Comparison of ENCODE assay signal across 8 cellular contexts in genomic region chr5:115831163-115831768, GRCh38. TPM values are rescaled to one million over a fixed set of nuclear protein-coding genes. Genes with fewer than 3 reads are reported as not detected.
DNase-seq lines count a peak whose midpoint lies in the region; ATAC-seq, FAIRE-seq and TF ChIP-seq lines count a peak whose summit lies in the region.

No MANE protein-coding gene starts in this region.

- H3K27me3 Mint-ChIP-seq in MCF 10A (ENCODE audit: insufficient read depth, unreplicated experiment) = no peaks in the 10 kb centered on the region

- H3K9me3 Mint-ChIP-seq in MCF 10A (ENCODE audit: unreplicated experiment) = peaks cover 6% of the 10 kb centered on the region

- H3K4me3 ChIP-seq in AG04449 (ENCODE audit: low read depth, low read length) (no peak overlapping the region), NB4 (ENCODE audit: low read depth, low read length) (no peak overlapping the region)

- POLR2A ChIA-PET in AG04449 (lab: Yijun Ruan, JAX) (no interaction called here), MCF 10A (lab: Yijun Ruan, JAX) (interaction anchor here (0.7 to 2.2 kb wide), 3 partner anchors 10 to 288 kb away, joined by 3 to 8 read pairs (median 3); partner anchors contain the start of genes AP3S1, ATG12 and TMED7)

- no peak for TF ChIP-seq POLR2A in H54 (IDR thresholded peaks at IDR 0.05; ENCODE audit: low read depth, low read length)
- no peak for TF ChIP-seq POLR2A in NB4 (IDR thresholded peaks at IDR 0.05; ENCODE audit: extremely low read depth, insufficient read length)

- TF ChIP-seq CTCF in AG04449 (IDR thresholded peaks at IDR 0.05; ENCODE audit: insufficient read depth, low read length, missing control alignments) (peak; percentile 63), NB4 (IDR thresholded peaks at IDR 0.05; ENCODE audit: low read depth, low read length) (peak; percentile 68), MCF 10A (IDR thresholded peaks at IDR 0.05; ENCODE audit: unreplicated experiment) (peak; percentile 62)

- peak; percentile 93 for FAIRE-seq in H54 (lab: Jason Lieb, UNC)

- H3K4me1 Mint-ChIP-seq in MCF 10A (ENCODE audit: insufficient read depth, unreplicated experiment) = peaks cover 7% of the 10 kb centered on the region

- intact Hi-C loops in MCF 10A (cut with micrococcal nuclease) = loop anchor here (1.0 to 10.0 kb wide), 3 partner anchors 197 to 519 kb away; partner anchors contain the start of gene ARL14EPL

- BruUV-seq in MCF 10A (replicated peaks; lab: Mats Ljungman, UMichigan) = no TSS peak

- H3K4me3 Mint-ChIP-seq in MCF 10A (ENCODE audit: unreplicated experiment) = no peak overlapping the region

- peak overlapping the region; percentile 19 for H3K27ac Mint-ChIP-seq in MCF 10A (ENCODE audit: low read depth, unreplicated experiment)

- peaks cover 66% of the 10 kb centered on the region for H3K36me3 Mint-ChIP-seq in MCF 10A (ENCODE audit: insufficient read depth, unreplicated experiment)

- DNase-seq in AG04449 (ENCODE audit: low read depth, low spot score) (no peak), EL (peak; percentile 47), H54 (ENCODE audit: insufficient read length, low spot score) (no peak), NB4 (ENCODE audit: low read depth) (peak; percentile 44), MCF 10A (ENCODE audit: unreplicated experiment) (peak; percentile 63), left lobe of liver (ENCODE audit: low spot score) (no peak), foreskin melanocyte (no peak), NCI-H524 treated with DMSO at 0.1 percent for 48 hours (lab: John Stamatoyannopoulos, UW) (no peak)

- ATAC-seq in left lobe of liver = peak; percentile 95

- CTCF ChIA-PET in AG04449 (lab: Yijun Ruan, JAX) (interaction anchor here (0.6 to 2.7 kb wide), 11 partner anchors 9 to 522 kb away, joined by 3 to 21 read pairs (median 3); partner anchors contain the start of genes AP3S1 and ATG12), MCF 10A (lab: Yijun Ruan, JAX) (interaction anchor here (0.6 to 2.7 kb wide), 19 partner anchors 10 to 1044 kb away, joined by 3 to 54 read pairs (median 4); no protein-coding TSS in a partner anchor)

RNA-seq across cellular contexts. Expression of gene ATG12, which starts 10.1 kb away (rescaled TPM):
- total RNA-seq in MCF 10A (2022) = 42.6 and 46.3 TPM in 2 replicates
- total RNA-seq in left lobe of liver = 17.0 TPM

RNA-seq across cellular contexts. Expression of gene AP3S1, which starts 10.5 kb away (rescaled TPM):
- 94.6 and 102 TPM in 2 replicates for total RNA-seq in MCF 10A (2022)
- total RNA-seq in left lobe of liver = 36.6 TPM

RNA-seq across cellular contexts. Expression of gene CDO1, which starts 14.8 kb away (rescaled TPM):
- 0.42 and 0.44 TPM in 2 replicates for total RNA-seq in MCF 10A (2022)
- total RNA-seq in left lobe of liver = 130 TPM

Comparison
In these comparisons a context has a peak if more than half of its experiments do, and no peak if none do; other contexts are left out.
1. DNase-seq: peak in EL (single experiment), NB4 (single experiment) and MCF 10A (single experiment); none in AG04449 (single experiment), H54 (single experiment), left lobe of liver (single experiment), foreskin melanocyte (single experiment) and NCI-H524 treated with DMSO at 0.1 percent for 48 hours (single experiment).
2. RNA of gene CDO1, which starts 14.8 kb away (total RNA-seq): 130 TPM in left lobe of liver (single experiment); 0.42 to 0.44 TPM in MCF 10A; every median in the first group is over 10 times any median in the second.
3. Peak in every context shown above with its lines, with median percentiles within 50 percentile points of each other: CTCF ChIP-seq.